ENCODE assay signal across 8 cellular contexts in genomic region chr13:114067381-114067885, GRCh38.
A peak's percentile ranks its signal among the peaks of the same experiment; 100 is the strongest.
DNase-seq lines count a peak whose midpoint lies in the region; ATAC-seq and TF ChIP-seq lines count a peak whose summit lies in the region.

No MANE protein-coding gene starts in this region.

- no TSS peak for BruUV-seq in PC-3 (replicated peaks; lab: Mats Ljungman, UMichigan)

- H3K9ac ChIP-seq in PC-3 (ENCODE audit: low read length), result no peak overlapping the region

- H3K27me3 ChIP-seq in PC-3 (ENCODE audit: low read length), result no peaks in the 10 kb centered on the region

- H3K27ac ChIP-seq in PC-3 (ENCODE audit: low read length), result peak overlapping the region; percentile 100

- peaks cover 21% of the 10 kb centered on the region for H3K79me2 ChIP-seq in PC-3 (ENCODE audit: low read length)

- H3K4me2 ChIP-seq in PC-3 (ENCODE audit: low read length), result peak overlapping the region; percentile 23; the same call in 1 of the 2 replicates

- H3K4me3 ChIP-seq in PC-3 (ENCODE audit: low read length), result no peak overlapping the region

- peak; percentile 54 for DNase-seq in activated naive CD4-positive, alpha-beta T cell treated with Interleukin-2 at 50 U/mL for 16 hours
- DNase-seq in activated naive CD4-positive, alpha-beta T cell (lab: John Stamatoyannopoulos, UW), result no peak
- DNase-seq in PC-3 (peak; percentile 43), dedifferentiated amniotic fluid mesenchymal stem cell (ENCODE audit: extremely low spot score) (peak; percentile 26), sciatic nerve (ENCODE audit: low spot score) (peak; percentile 59), NCI-H1105 treated with DMSO at 0.1 percent for 48 hours (lab: John Stamatoyannopoulos, UW) (no peak), ACHN (no peak)

- no peaks in the 10 kb centered on the region for H3K36me3 ChIP-seq in PC-3 (ENCODE audit: low read depth, low read length)

- peaks cover 43% of the 10 kb centered on the region for H3K4me1 ChIP-seq in PC-3 (ENCODE audit: insufficient read depth, low read length)

- no peaks in the 10 kb centered on the region for H3K9me2 ChIP-seq in PC-3 (replicated peaks; ENCODE audit: low read length)

- CTCF ChIA-PET in PC-3 (lab: Charles Lee), result no interaction called here

- no peaks in the 10 kb centered on the region for H3F3A ChIP-seq in PC-3 (ENCODE audit: low read length, unreplicated experiment)

- TF ChIP-seq CTCF in PC-3 (conservative IDR thresholded peaks at IDR 0.05; ENCODE audit: low read depth, low read length), result no peak

- POLR2A ChIA-PET in PC-3 (lab: Charles Lee; ENCODE audit: unreplicated experiment), result no interaction called here

- in situ Hi-C loops in ACHN (cut with HindIII; ENCODE audit: low pct_ligation_motif_present, low pct_unique_long_range_greater_than_20kb, low sequenced_read_pairs), result no loop called here

- no peaks in the 10 kb centered on the region for H3K9me3 ChIP-seq in PC-3 (ENCODE audit: low read length)

- ATAC-seq in HG02798 (IDR thresholded peaks at IDR 0.05; ENCODE audit: poor library complexity, unreplicated experiment), result peak; percentile 53
- ATAC-seq in PC-3, result no peak
- no peak for ATAC-seq in sciatic nerve

- no peak overlapping the region for H2AFZ ChIP-seq in PC-3 (ENCODE audit: low read length)

- no peaks in the 10 kb centered on the region for H4K20me1 ChIP-seq in PC-3 (ENCODE audit: low read length)

- intact Hi-C loops in PC-3 (cut with micrococcal nuclease) (loop anchor here (5.0 to 10.0 kb wide), 2 partner anchors 93 to 160 kb away; partner anchors contain the start of gene C13orf46), sciatic nerve (cut with DNase I) (no loop called here)

Comparison
In these comparisons a context has a peak if more than half of its experiments do, and no peak if none do; other contexts are left out.
1. DNase-seq: peak in activated naive CD4-positive, alpha-beta T cell treated with Interleukin-2 at 50 U/mL for 16 hours (single experiment), PC-3 (single experiment), dedifferentiated amniotic fluid mesenchymal stem cell (single experiment) and sciatic nerve (single experiment); none in activated naive CD4-positive, alpha-beta T cell (0 of 4), NCI-H1105 treated with DMSO at 0.1 percent for 48 hours (single experiment) and ACHN (single experiment).